ENCODE assay signal across 20 cellular contexts in the genomic region with DNA sequence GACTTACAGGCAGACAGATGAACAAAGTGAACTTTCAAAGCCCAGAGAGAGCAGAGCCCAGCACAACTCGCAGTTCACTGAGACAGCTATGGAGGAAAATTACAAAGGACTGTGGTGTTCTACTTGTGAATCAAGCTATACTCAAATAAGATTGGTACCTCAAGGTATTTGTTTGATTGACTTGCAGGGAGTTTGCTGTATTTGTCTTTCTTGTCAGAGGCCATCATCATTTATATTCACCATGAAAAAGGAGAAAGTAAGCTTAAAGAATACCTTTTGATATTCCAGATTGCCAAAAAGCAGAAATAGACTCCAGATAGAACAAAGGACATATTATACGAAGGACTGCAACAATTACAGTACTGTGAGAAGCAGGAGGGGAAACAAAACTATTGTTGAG.
"Had no signal": no experiment of that assay in that cellular context is flagged by ENCODE, and none has a peak within 500 bp of the region (broad histone marks: within the 10 kb centered on the region; RNA-seq: fewer than 3 reads in every experiment).

No MANE protein-coding gene starts in this region.

- H3K36me3 ChIP-seq: MG63 had no signal

- H3K4me2 ChIP-seq: SK-N-SH had no signal

- H3K27me3 ChIP-seq: MG63 had no signal

- H3K9ac ChIP-seq: SK-N-SH had no signal

- ATAC-seq: HepG2 had no signal

- H3K27ac ChIP-seq: RWPE1 had no signal

- H3K9me3 ChIP-seq: MG63, SK-N-SH had no signal

- H3K4me3 ChIP-seq: MG63 had no signal

- DNase-seq: IMR-90, KG1, MG63, NCI-H1092, NCI-H1436, NCI-H187, NCI-H2029, NCI-H2081 treated with DMSO at 0.1 percent for 48 hours, NCI-H2171, NCI-H226, NCI-H446, NCI-H510A, NCI-H524 treated with DMSO at 0.1 percent for 48 hours, NCI-H69, NCI-H774, SHP77, SK-N-SH, SW 1271 had no signal
